Comparison of ENCODE assay signal across 1 cellular context in the genomic region with DNA sequence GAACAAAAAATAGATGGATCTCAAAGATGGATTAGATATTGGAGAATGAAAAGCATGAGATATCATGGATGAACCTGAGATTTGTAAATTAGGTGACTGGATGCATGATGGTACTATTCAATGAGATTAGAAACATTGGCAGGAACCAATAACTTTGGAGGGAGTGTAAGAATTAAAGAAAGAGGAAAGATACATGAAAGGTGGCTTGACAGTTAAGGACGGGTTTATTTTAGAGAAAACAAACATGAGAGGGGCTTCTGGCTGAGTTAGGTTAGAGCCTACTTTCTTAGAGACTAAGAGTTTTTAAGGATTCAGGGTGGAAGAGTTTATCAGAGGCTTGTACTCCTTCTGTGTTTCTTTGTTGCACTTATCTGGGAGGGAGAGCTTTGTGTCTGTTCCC.
TF ChIP-seq lines count a peak whose summit lies in the region.

No MANE protein-coding gene starts in this region.

TF ChIP-seq in SK-N-SH treated with all-trans-retinoic acid at 6 μM for 48 hours, 23 proteins besides CTCF, POLR2A, EP300 and RAD21:
- TF ChIP-seq, protein P1, sequence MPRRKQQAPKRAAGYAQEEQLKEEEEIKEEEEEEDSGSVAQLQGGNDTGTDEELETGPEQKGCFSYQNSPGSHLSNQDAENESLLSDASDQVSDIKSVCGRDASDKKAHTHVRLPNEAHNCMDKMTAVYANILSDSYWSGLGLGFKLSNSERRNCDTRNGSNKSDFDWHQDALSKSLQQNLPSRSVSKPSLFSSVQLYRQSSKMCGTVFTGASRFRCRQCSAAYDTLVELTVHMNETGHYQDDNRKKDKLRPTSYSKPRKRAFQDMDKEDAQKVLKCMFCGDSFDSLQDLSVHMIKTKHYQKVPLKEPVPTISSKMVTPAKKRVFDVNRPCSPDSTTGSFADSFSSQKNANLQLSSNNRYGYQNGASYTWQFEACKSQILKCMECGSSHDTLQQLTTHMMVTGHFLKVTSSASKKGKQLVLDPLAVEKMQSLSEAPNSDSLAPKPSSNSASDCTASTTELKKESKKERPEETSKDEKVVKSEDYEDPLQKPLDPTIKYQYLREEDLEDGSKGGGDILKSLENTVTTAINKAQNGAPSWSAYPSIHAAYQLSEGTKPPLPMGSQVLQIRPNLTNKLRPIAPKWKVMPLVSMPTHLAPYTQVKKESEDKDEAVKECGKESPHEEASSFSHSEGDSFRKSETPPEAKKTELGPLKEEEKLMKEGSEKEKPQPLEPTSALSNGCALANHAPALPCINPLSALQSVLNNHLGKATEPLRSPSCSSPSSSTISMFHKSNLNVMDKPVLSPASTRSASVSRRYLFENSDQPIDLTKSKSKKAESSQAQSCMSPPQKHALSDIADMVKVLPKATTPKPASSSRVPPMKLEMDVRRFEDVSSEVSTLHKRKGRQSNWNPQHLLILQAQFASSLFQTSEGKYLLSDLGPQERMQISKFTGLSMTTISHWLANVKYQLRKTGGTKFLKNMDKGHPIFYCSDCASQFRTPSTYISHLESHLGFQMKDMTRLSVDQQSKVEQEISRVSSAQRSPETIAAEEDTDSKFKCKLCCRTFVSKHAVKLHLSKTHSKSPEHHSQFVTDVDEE (CRISPR knock-in tag; IDR thresholded peaks at IDR 0.05), result no peak
- TF ChIP-seq, protein P2, sequence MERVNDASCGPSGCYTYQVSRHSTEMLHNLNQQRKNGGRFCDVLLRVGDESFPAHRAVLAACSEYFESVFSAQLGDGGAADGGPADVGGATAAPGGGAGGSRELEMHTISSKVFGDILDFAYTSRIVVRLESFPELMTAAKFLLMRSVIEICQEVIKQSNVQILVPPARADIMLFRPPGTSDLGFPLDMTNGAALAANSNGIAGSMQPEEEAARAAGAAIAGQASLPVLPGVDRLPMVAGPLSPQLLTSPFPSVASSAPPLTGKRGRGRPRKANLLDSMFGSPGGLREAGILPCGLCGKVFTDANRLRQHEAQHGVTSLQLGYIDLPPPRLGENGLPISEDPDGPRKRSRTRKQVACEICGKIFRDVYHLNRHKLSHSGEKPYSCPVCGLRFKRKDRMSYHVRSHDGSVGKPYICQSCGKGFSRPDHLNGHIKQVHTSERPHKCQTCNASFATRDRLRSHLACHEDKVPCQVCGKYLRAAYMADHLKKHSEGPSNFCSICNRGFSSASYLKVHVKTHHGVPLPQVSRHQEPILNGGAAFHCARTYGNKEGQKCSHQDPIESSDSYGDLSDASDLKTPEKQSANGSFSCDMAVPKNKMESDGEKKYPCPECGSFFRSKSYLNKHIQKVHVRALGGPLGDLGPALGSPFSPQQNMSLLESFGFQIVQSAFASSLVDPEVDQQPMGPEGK (CRISPR knock-in tag; IDR thresholded peaks at IDR 0.05; ENCODE audit: borderline replicate concordance), result no peak
- TF ChIP-seq, protein P3, sequence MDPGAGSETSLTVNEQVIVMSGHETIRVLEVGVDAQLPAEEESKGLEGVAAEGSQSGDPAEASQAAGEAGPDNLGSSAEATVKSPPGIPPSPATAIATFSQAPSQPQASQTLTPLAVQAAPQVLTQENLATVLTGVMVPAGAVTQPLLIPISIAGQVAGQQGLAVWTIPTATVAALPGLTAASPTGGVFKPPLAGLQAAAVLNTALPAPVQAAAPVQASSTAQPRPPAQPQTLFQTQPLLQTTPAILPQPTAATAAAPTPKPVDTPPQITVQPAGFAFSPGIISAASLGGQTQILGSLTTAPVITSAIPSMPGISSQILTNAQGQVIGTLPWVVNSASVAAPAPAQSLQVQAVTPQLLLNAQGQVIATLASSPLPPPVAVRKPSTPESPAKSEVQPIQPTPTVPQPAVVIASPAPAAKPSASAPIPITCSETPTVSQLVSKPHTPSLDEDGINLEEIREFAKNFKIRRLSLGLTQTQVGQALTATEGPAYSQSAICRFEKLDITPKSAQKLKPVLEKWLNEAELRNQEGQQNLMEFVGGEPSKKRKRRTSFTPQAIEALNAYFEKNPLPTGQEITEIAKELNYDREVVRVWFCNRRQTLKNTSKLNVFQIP (CRISPR knock-in tag; IDR thresholded peaks at IDR 0.05; ENCODE audit: borderline replicate concordance, low read depth), result no peak
- no peak for TF ChIP-seq TCF4 (CRISPR knock-in tag; IDR thresholded peaks at IDR 0.05; ENCODE audit: borderline replicate concordance)
- TF ChIP-seq GLIS3 (CRISPR knock-in tag; IDR thresholded peaks at IDR 0.05), result no peak
- TF ChIP-seq TOX (CRISPR knock-in tag; IDR thresholded peaks at IDR 0.05; ENCODE audit: borderline replicate concordance), result no peak
- no peak for TF ChIP-seq ZFP3 (CRISPR knock-in tag; IDR thresholded peaks at IDR 0.05)
- no peak for TF ChIP-seq PPARA (CRISPR knock-in tag; IDR thresholded peaks at IDR 0.05; ENCODE audit: borderline replicate concordance)
- no peak for TF ChIP-seq SNAI2 (CRISPR knock-in tag; IDR thresholded peaks at IDR 0.05)
- TF ChIP-seq ZFP30 (CRISPR knock-in tag; IDR thresholded peaks at IDR 0.05), result no peak
- no peak for TF ChIP-seq CSRNP3 (CRISPR knock-in tag; IDR thresholded peaks at IDR 0.05)
- no peak for TF ChIP-seq ZNF8 (CRISPR knock-in tag; IDR thresholded peaks at IDR 0.05)
- no peak for TF ChIP-seq CSDC2 (CRISPR knock-in tag; IDR thresholded peaks at IDR 0.05)
- TF ChIP-seq ZNF70 (CRISPR knock-in tag; IDR thresholded peaks at IDR 0.05), result no peak
TF ChIP-seq in SK-N-SH treated with all-trans-retinoic acid at 6 μM for 48 hours: peak in this region for 0.
